In genomic region chr15:81852826-81853225, GRCh38 we compare ENCODE assay signal across 23 cellular contexts.
"Had no signal": no experiment of that assay in that cellular context is flagged by ENCODE, and none has a peak within 500 bp of the region (broad histone marks: within the 10 kb centered on the region; RNA-seq: fewer than 3 reads in every experiment).

No MANE protein-coding gene starts in this region.

- H3K27ac Mint-ChIP-seq: activated CD4-positive, alpha-beta memory T cell treated with anti-CD3 and anti-CD28 coated beads, Interleukin-2, amount 10 ng/mL, durations not matched to agents 7 days and 5 days; activated naive CD4-positive, alpha-beta T cell treated with anti-CD3 and anti-CD28 coated beads, Interleukin-2, amount 10 ng/mL, durations not matched to agents 7 days and 5 days; activated naive CD8-positive, alpha-beta T cell treated with anti-CD3 and anti-CD28 coated beads for 36 hours; activated T-cell treated with anti-CD3 and anti-CD28 coated beads, Interleukin-2, amount 50 U/mL, for 72 hours; activated T-helper 2 cell treated with anti-CD3 and anti-CD28 coated beads, Interferon-gamma antibody, Interleukin-2, Interleukin-4, amounts not matched to agents 10 μg/mL and 5 μg/mL and 100 μg/mL, durations not matched to agents 14 hours and 24 hours and 36 hours; T-cell had no signal

- H3K36me3 ChIP-seq: adrenal gland, breast epithelium had no signal

- H3K27me3 ChIP-seq: adrenal gland, breast epithelium had no signal

- H3K4me2 ChIP-seq: PC-9 had no signal

- H3K36me3 Mint-ChIP-seq: activated naive CD4-positive, alpha-beta T cell treated with anti-CD3 and anti-CD28 coated beads, Interleukin-2, amount 10 ng/mL, durations not matched to agents 7 days and 5 days; activated naive CD8-positive, alpha-beta T cell treated with anti-CD3 and anti-CD28 coated beads for 36 hours; T-cell had no signal

- DNase-seq: activated CD4-positive, alpha-beta memory T cell treated with anti-CD3 and anti-CD28 coated beads, Interleukin-2, amount 10 ng/mL, durations not matched to agents 7 days and 5 days; activated CD4-positive, alpha-beta T cell treated with anti-CD3 and anti-CD28 coated beads, Interleukin-2, amount 50 U/mL, for 1 hour; activated CD4-positive, CD25-positive, alpha-beta regulatory T cell; activated gamma-delta T cell treated with Interleukin-2 at 50 U/mL for 16 hours; activated naive CD4-positive, alpha-beta T cell treated with anti-CD3 and anti-CD28 coated beads, Interleukin-2, amount 10 ng/mL, durations not matched to agents 7 days and 5 days; activated naive CD8-positive, alpha-beta T cell treated with anti-CD3 and anti-CD28 coated beads for 36 hours; activated T-cell treated with anti-CD3 and anti-CD28 coated beads, Interleukin-2, amount 50 U/mL, for 72 hours; adrenal gland; anterior cingulate cortex; caudate nucleus; MM.1S; NCI-H1105; NCI-H1436; NCI-H187; NCI-H2081; NCI-H510A treated with DMSO at 0.1 percent for 48 hours; NCI-H69; PC-9; SHP77 treated with DMSO at 0.1 percent for 48 hours; T-cell had no signal

- H3K4me3 Mint-ChIP-seq: activated CD4-positive, alpha-beta memory T cell treated with anti-CD3 and anti-CD28 coated beads, Interleukin-2, amount 10 ng/mL, durations not matched to agents 7 days and 5 days; activated naive CD4-positive, alpha-beta T cell treated with anti-CD3 and anti-CD28 coated beads, Interleukin-2, amount 10 ng/mL, durations not matched to agents 7 days and 5 days; activated naive CD8-positive, alpha-beta T cell treated with anti-CD3 and anti-CD28 coated beads for 36 hours; activated T-cell treated with anti-CD3 and anti-CD28 coated beads, Interleukin-2, amount 50 U/mL, for 72 hours; T-cell had no signal

- H3K27me3 Mint-ChIP-seq: activated CD4-positive, alpha-beta memory T cell treated with anti-CD3 and anti-CD28 coated beads, Interleukin-2, amount 10 ng/mL, durations not matched to agents 7 days and 5 days; activated naive CD4-positive, alpha-beta T cell treated with anti-CD3 and anti-CD28 coated beads, Interleukin-2, amount 10 ng/mL, durations not matched to agents 7 days and 5 days; activated naive CD8-positive, alpha-beta T cell treated with anti-CD3 and anti-CD28 coated beads for 36 hours had no signal

- H3K4me1 ChIP-seq: adrenal gland, breast epithelium had no signal

- H3K9me3 Mint-ChIP-seq: activated CD4-positive, alpha-beta memory T cell treated with anti-CD3 and anti-CD28 coated beads, Interleukin-2, amount 10 ng/mL, durations not matched to agents 7 days and 5 days; activated naive CD4-positive, alpha-beta T cell treated with anti-CD3 and anti-CD28 coated beads, Interleukin-2, amount 10 ng/mL, durations not matched to agents 7 days and 5 days; activated naive CD8-positive, alpha-beta T cell treated with anti-CD3 and anti-CD28 coated beads for 36 hours; activated T-cell treated with anti-CD3 and anti-CD28 coated beads, Interleukin-2, amount 50 U/mL, for 72 hours; activated T-helper 2 cell treated with anti-CD3 and anti-CD28 coated beads, Interferon-gamma antibody, Interleukin-2, Interleukin-4, amounts not matched to agents 10 μg/mL and 5 μg/mL and 100 μg/mL, durations not matched to agents 14 hours and 24 hours and 36 hours; T-cell had no signal

- H3K4me1 Mint-ChIP-seq: activated CD4-positive, alpha-beta memory T cell treated with anti-CD3 and anti-CD28 coated beads, Interleukin-2, amount 10 ng/mL, durations not matched to agents 7 days and 5 days; activated naive CD4-positive, alpha-beta T cell treated with anti-CD3 and anti-CD28 coated beads, Interleukin-2, amount 10 ng/mL, durations not matched to agents 7 days and 5 days; activated naive CD8-positive, alpha-beta T cell treated with anti-CD3 and anti-CD28 coated beads for 36 hours; T-cell had no signal

- H3K27ac ChIP-seq: adrenal gland, breast epithelium, PC-9, VCaP had no signal

- H3K4me3 ChIP-seq: adrenal gland, breast epithelium, PC-9 had no signal

- H3K9me3 ChIP-seq: adrenal gland, breast epithelium had no signal

- H2AFZ ChIP-seq: PC-9 had no signal
